ENCODE assay signal across 14 cellular contexts in genomic region chr19:35910355-35910754, GRCh38. TPM values are rescaled to one million over a fixed set of nuclear protein-coding genes. Genes with fewer than 3 reads are reported as not detected.
"Had no signal": no experiment of that assay in that cellular context is flagged by ENCODE, and none has a peak within 500 bp of the region (broad histone marks: within the 10 kb centered on the region; RNA-seq: fewer than 3 reads in every experiment).

No MANE protein-coding gene starts in this region.

RNA-seq across cellular contexts. Expression of gene TYROBP, which starts 2.3 kb away (rescaled TPM):
- total RNA-seq: activated CD4-positive, alpha-beta memory T cell treated with anti-CD3 and anti-CD28 coated beads for 36 hours; activated CD4-positive, alpha-beta T cell treated with anti-CD3 and anti-CD28 coated beads for 36 hours; activated CD4-positive, alpha-beta T cell treated with anti-CD3 and anti-CD28 coated beads, Interleukin-2, amount 10 ng/mL, durations not matched to agents 24 days and 14 days; activated CD8-positive, alpha-beta memory T cell treated with anti-CD3 and anti-CD28 coated beads for 36 hours; activated naive CD4-positive, alpha-beta T cell treated with anti-CD3 and anti-CD28 coated beads for 36 hours; activated naive CD8-positive, alpha-beta T cell treated with anti-CD3 and anti-CD28 coated beads for 36 hours; activated T-helper 1 cell treated with anti-CD3 and anti-CD28 coated beads, Interleukin-12 subunit alpha, Interleukin-12 subunit beta, Interleukin-2, Interleukin-4 antibody, amounts not matched to agents 30 ng/mL and 10 ng/mL and 1 ng/mL, durations not matched to agents 14 hours and 24 hours and 36 hours; chondrocyte; dermis microvascular lymphatic vessel endothelial cell; endothelial cell of umbilical vein; fibroblast of lung; fibroblast of villous mesenchyme; glomerular endothelial cell; T-helper 2 cell treated with Interferon-gamma antibody and Interleukin-4, amounts not matched to agents 100 ng/mL and 5 ng/mL, for 36 hours had no signal
- polyA plus RNA-seq: endothelial cell of umbilical vein, fibroblast of lung had no signal

RNA-seq across cellular contexts. Expression of gene HCST, which starts 8.0 kb away (rescaled TPM):
- total RNA-seq: endothelial cell of umbilical vein, glomerular endothelial cell had no signal
- polyA plus RNA-seq: endothelial cell of umbilical vein had no signal
